9 cellular contexts compared by ENCODE assay signal in the genomic region with DNA sequence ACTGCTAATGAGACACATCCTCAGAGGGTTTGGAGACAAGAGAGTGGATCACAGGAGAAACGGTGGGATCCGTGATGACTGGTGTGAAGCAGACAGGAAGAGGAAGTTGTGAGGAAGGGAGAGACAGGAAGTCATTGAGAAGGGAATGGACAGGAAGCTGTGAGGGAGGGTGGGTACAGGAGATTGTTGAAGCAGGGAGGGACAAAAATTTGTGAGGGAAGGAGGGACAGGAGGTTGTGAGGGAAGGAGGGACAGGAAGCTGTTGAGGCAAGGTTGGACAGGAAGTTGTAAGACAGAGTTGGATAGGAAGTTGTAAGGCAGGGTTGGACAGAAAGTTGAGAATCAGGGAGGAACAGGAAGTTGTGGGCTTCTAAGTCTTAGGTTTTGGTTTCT.
DNase-seq lines count a peak whose midpoint lies in the region; ATAC-seq and TF ChIP-seq lines count a peak whose summit lies in the region.
"Had no signal": no experiment of that assay in that cellular context is flagged by ENCODE, and none has a peak within 500 bp of the region (broad histone marks: within the 10 kb centered on the region; RNA-seq: fewer than 3 reads in every experiment).

No MANE protein-coding gene starts in this region.

- H3K27ac ChIP-seq in HL-60 (replicated peaks) = peak overlapping the region; percentile 68

- no peak overlapping the region for H3K4me3 ChIP-seq in HL-60 (replicated peaks; ENCODE audit: insufficient read depth, low read length)

- TF ChIP-seq CTCF in HL-60 (IDR thresholded peaks at IDR 0.05; ENCODE audit: insufficient read depth, low read length) = no peak

- no peaks in the 10 kb centered on the region for H3K27me3 Mint-ChIP-seq in activated T-helper 17 cell treated with anti-CD3 and anti-CD28 coated beads, Interleukin-2, amount 50 U/mL, for 72 hours
- no peaks in the 10 kb centered on the region for H3K27me3 Mint-ChIP-seq in naive B cell

- H3K4me3 Mint-ChIP-seq in activated T-helper 17 cell treated with anti-CD3 and anti-CD28 coated beads, Interleukin-2, amount 50 U/mL, for 72 hours = peak overlapping the region; percentile 59
- peak overlapping the region; percentile 61 to 91 (median 81) for H3K4me3 Mint-ChIP-seq in naive B cell

- peak; percentile 46 for ATAC-seq in activated T-helper 17 cell treated with anti-CD3 and anti-CD28 coated beads, Interleukin-2, amount 50 U/mL, for 72 hours (replicated peaks)
- ATAC-seq in naive B cell (ENCODE audit: low read depth in 2 of 2) (peak; percentile 31 to 45), HG03108 (IDR thresholded peaks at IDR 0.05; ENCODE audit: unreplicated experiment) (no peak)

- H3K9me3 Mint-ChIP-seq in activated T-helper 17 cell treated with anti-CD3 and anti-CD28 coated beads, Interleukin-2, amount 50 U/mL, for 72 hours = peaks cover 9% of the 10 kb centered on the region
- H3K9me3 Mint-ChIP-seq in naive B cell = peaks cover 0 to 5% (median 3%) of the 10 kb centered on the region in 7 donors

- H3K36me3 Mint-ChIP-seq in activated T-helper 17 cell treated with anti-CD3 and anti-CD28 coated beads, Interleukin-2, amount 50 U/mL, for 72 hours (ENCODE audit: low read depth) = no peaks in the 10 kb centered on the region
- peaks cover 24% of the 10 kb centered on the region in 2 donors for H3K36me3 Mint-ChIP-seq in naive B cell

- H3K27me3 ChIP-seq in HL-60 (ENCODE audit: insufficient read depth, poor library complexity, severe bottlenecking) = no peaks in the 10 kb centered on the region

- DNase-seq in GDM1 (lab: John Stamatoyannopoulos, UW) (peak; percentile 28), HL-60 (ENCODE audit: low read depth in 1 of 2, low spot score in 1 of 2) (peak; percentile 83 to 97), naive B cell (peak; percentile 41), dedifferentiated amniotic fluid mesenchymal stem cell (ENCODE audit: extremely low spot score) (no peak), hepatic stellate cell (ENCODE audit: low spot score) (no peak)
- DNase-seq in activated CD4-positive, alpha-beta T cell treated with anti-CD3 and anti-CD28 coated beads, Interleukin-2, amount 50 U/mL, for 4 hours = no peak
- DNase-seq: IMR-90 had no signal

- peaks cover 7% of the 10 kb centered on the region for H3K4me1 Mint-ChIP-seq in activated T-helper 17 cell treated with anti-CD3 and anti-CD28 coated beads, Interleukin-2, amount 50 U/mL, for 72 hours
- peaks cover 41 to 71% (median 58%) of the 10 kb centered on the region in 3 donors for H3K4me1 Mint-ChIP-seq in naive B cell

- peak overlapping the region; percentile 87 for H3K27ac Mint-ChIP-seq in activated T-helper 17 cell treated with anti-CD3 and anti-CD28 coated beads, Interleukin-2, amount 50 U/mL, for 72 hours
- peak overlapping the region; percentile 91 to 99 (median 98) for H3K27ac Mint-ChIP-seq in naive B cell

Comparison
In these comparisons a context has a peak if more than half of its experiments do, and no peak if none do; other contexts are left out.
1. DNase-seq: peak in GDM1 (single experiment), HL-60 (2 of 2) and naive B cell (single experiment); none in dedifferentiated amniotic fluid mesenchymal stem cell (single experiment), hepatic stellate cell (single experiment) and activated CD4-positive, alpha-beta T cell treated with anti-CD3 and anti-CD28 coated beads, Interleukin-2, amount 50 U/mL, for 4 hours (0 of 2).